ENCODE assay signal across 11 cellular contexts in the genomic region with DNA sequence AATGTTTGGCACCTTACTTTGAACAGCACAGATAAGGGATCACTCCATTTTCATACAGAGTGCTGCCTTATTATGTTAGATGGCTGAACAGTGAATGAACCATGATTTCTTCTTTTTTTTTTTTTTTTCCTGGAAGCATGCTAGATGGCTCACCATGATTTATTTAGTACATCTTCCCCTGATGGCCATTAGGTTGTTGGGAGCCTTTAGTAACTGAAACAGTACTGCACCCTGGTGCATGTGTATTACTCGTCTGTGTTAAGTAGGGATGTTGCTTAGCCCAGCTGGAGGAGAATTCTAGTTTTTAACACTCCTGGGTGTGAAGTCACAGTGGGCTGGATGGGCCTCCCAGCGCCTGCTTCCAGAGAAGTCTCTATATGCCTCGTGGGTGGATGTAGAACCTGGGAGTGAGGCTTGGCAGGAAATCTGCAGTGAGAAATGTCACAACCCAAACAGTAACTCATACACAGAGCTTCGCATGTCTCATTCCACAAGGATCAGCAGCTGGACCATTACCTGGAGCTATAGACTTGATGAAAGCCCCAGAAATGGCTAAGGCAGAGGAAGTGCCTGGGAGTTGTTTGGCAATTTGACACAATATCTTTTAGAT. TPM values are rescaled to one million over a fixed set of nuclear protein-coding genes. Genes with fewer than 3 reads are reported as not detected.
DNase-seq lines count a peak whose midpoint lies in the region; ATAC-seq and TF ChIP-seq lines count a peak whose summit lies in the region.
"Had no signal": no experiment of that assay in that cellular context is flagged by ENCODE, and none has a peak within 500 bp of the region (broad histone marks: within the 10 kb centered on the region; RNA-seq: fewer than 3 reads in every experiment).

No MANE protein-coding gene starts in this region.

- CTCF ChIA-PET in PC-3 (lab: Charles Lee): interaction anchor here (0.5 to 1.4 kb wide), 5 partner anchors 23 to 66 kb away, joined by 3 to 8 read pairs (median 3); no protein-coding TSS in a partner anchor

- no peak overlapping the region for H3K9ac ChIP-seq in PC-3 (ENCODE audit: low read length)
- H3K9ac ChIP-seq: parathyroid adenoma had no signal

- intact Hi-C loops in PC-3 (cut with micrococcal nuclease): loop anchor here (2.0 to 5.0 kb wide), 2 partner anchors 35 to 47 kb away; a partner anchor contains a TSS
- intact Hi-C loops in dendritic cell treated with granulocyte-macrophage colony-stimulating factor and Interleukin-4, amounts not matched to agents 40 ng/mL and 50 ng/mL, for 4 days (cut with micrococcal nuclease): loop anchor here (1.0 to 5.0 kb wide), 4 partner anchors 8 to 45 kb away; a partner anchor contains a TSS

- peak overlapping the region; percentile 65 for H3K27ac ChIP-seq in PC-3 (ENCODE audit: low read length)
- H3K27ac ChIP-seq: 22Rv1, parathyroid adenoma had no signal

- H3K9me3 ChIP-seq in PC-3 (ENCODE audit: low read length): no peaks in the 10 kb centered on the region

- no peaks in the 10 kb centered on the region for H3K27me3 Mint-ChIP-seq in dendritic cell treated with granulocyte-macrophage colony-stimulating factor and Interleukin-4, amounts not matched to agents 40 ng/mL and 50 ng/mL, for 4 days
- no peaks in the 10 kb centered on the region for H3K27me3 Mint-ChIP-seq in osteocyte (ENCODE audit: unreplicated experiment)

- no peaks in the 10 kb centered on the region for H3F3A ChIP-seq in PC-3 (ENCODE audit: low read length, unreplicated experiment)

- TF ChIP-seq CTCF in PC-3 (conservative IDR thresholded peaks at IDR 0.05; ENCODE audit: low read depth, low read length) (no peak), osteocyte (IDR thresholded peaks at IDR 0.05) (no peak)

- H3K4me3 ChIP-seq in PC-3 (ENCODE audit: low read length): no peak overlapping the region

- DNase-seq in DMS 273 (lab: John Stamatoyannopoulos, UW; ENCODE audit: unreplicated experiment): peak; percentile 32
- DNase-seq in DMS 273 treated with DMSO at 0.1 percent for 48 hours (lab: John Stamatoyannopoulos, UW): no peak
- no peak for DNase-seq in PC-3
- DNase-seq in osteocyte (ENCODE audit: extremely low spot score, unreplicated experiment): no peak
- no peak for DNase-seq in Ammon's horn (ENCODE audit: low spot score)
- DNase-seq in NCI-H187 (lab: John Stamatoyannopoulos, UW): no peak

- no peaks in the 10 kb centered on the region for H3K9me2 ChIP-seq in PC-3 (replicated peaks; ENCODE audit: low read length)

- peaks cover 66% of the 10 kb centered on the region for H3K4me1 Mint-ChIP-seq in dendritic cell treated with granulocyte-macrophage colony-stimulating factor and Interleukin-4, amounts not matched to agents 40 ng/mL and 50 ng/mL, for 4 days (ENCODE audit: low read depth)
- peaks cover 30% of the 10 kb centered on the region for H3K4me1 Mint-ChIP-seq in osteocyte (ENCODE audit: unreplicated experiment)

- H3K27ac Mint-ChIP-seq in dendritic cell treated with granulocyte-macrophage colony-stimulating factor and Interleukin-4, amounts not matched to agents 40 ng/mL and 50 ng/mL, for 4 days: peak overlapping the region; percentile 93
- H3K27ac Mint-ChIP-seq in osteocyte (ENCODE audit: unreplicated experiment): peak overlapping the region; percentile 86

- H3K4me2 ChIP-seq in PC-3 (ENCODE audit: low read length): peak overlapping the region; percentile 62

- no peaks in the 10 kb centered on the region for H4K20me1 ChIP-seq in PC-3 (ENCODE audit: low read length)

- H3K27me3 ChIP-seq in PC-3 (ENCODE audit: low read length): no peaks in the 10 kb centered on the region

- no peaks in the 10 kb centered on the region for H3K9me3 Mint-ChIP-seq in dendritic cell treated with granulocyte-macrophage colony-stimulating factor and Interleukin-4, amounts not matched to agents 40 ng/mL and 50 ng/mL, for 4 days
- no peaks in the 10 kb centered on the region for H3K9me3 Mint-ChIP-seq in osteocyte (ENCODE audit: unreplicated experiment)

- H3K4me1 ChIP-seq in PC-3 (ENCODE audit: insufficient read depth, low read length): peaks cover 50% of the 10 kb centered on the region
- H3K4me1 ChIP-seq: parathyroid adenoma had no signal

- no peak overlapping the region for H2AFZ ChIP-seq in PC-3 (ENCODE audit: low read length)

- no peaks in the 10 kb centered on the region for H3K79me2 ChIP-seq in PC-3 (ENCODE audit: low read length)
- H3K79me2 ChIP-seq: parathyroid adenoma had no signal

- POLR2A ChIA-PET in PC-3 (lab: Charles Lee; ENCODE audit: unreplicated experiment): interaction anchor here (0.6 to 1.0 kb wide), 5 partner anchors 12 to 72 kb away, joined by 3 to 6 read pairs (median 4); a partner anchor contains a TSS

- H3K36me3 ChIP-seq in PC-3 (ENCODE audit: low read depth, low read length): no peaks in the 10 kb centered on the region

- ATAC-seq in PC-3 (no peak), GM21576 (IDR thresholded peaks at IDR 0.05; ENCODE audit: unreplicated experiment) (no peak)

- TSS peak; percentile 82 for BruUV-seq in PC-3 (replicated peaks; lab: Mats Ljungman, UMichigan)

- no peaks in the 10 kb centered on the region for H3K36me3 Mint-ChIP-seq in dendritic cell treated with granulocyte-macrophage colony-stimulating factor and Interleukin-4, amounts not matched to agents 40 ng/mL and 50 ng/mL, for 4 days (ENCODE audit: low read depth)
- no peaks in the 10 kb centered on the region for H3K36me3 Mint-ChIP-seq in osteocyte (ENCODE audit: unreplicated experiment)

- peak overlapping the region; percentile 18 for H3K4me3 Mint-ChIP-seq in dendritic cell treated with granulocyte-macrophage colony-stimulating factor and Interleukin-4, amounts not matched to agents 40 ng/mL and 50 ng/mL, for 4 days
- H3K4me3 Mint-ChIP-seq in osteocyte (ENCODE audit: unreplicated experiment): no peak overlapping the region

RNA-seq across cellular contexts. Expression of a gene that starts 29.0 kb away (rescaled TPM):
- total RNA-seq in PC-3 (2014; rRNA removed) (0.04 TPM in 1 of 2 replicates, not detected in the other), osteocyte (not detected in 2 replicates)
- total RNA-seq: dermis microvascular lymphatic vessel endothelial cell had no signal

RNA-seq across cellular contexts. Expression of a gene that starts 46.1 kb away (rescaled TPM):
- total RNA-seq in PC-3 (2014; rRNA removed): 209 and 257 TPM in 2 replicates
- total RNA-seq in osteocyte: 77.6 and 80.4 TPM in 2 replicates
